20 cellular contexts compared by ENCODE assay signal in the genomic region with DNA sequence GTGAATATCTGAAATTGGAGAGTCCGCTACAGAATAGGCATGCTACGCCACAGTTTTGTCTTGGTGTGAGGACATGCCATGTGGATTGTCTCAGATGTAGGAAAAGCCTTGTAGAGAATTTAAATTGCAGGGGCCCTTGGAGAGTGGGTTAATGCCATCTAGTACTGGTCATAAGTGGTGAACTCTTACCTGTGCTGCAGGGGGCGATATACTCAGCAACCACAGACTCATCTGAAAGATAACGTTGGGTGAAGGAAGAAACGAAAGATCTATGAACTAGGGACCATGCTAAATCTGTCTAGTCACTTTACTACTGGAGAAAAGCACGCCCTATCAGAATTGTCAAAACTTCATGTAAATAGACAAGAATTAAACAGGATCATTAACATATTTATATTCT. TPM values are rescaled to one million over a fixed set of nuclear protein-coding genes. Genes with fewer than 3 reads are reported as not detected.
DNase-seq lines count a peak whose midpoint lies in the region; ATAC-seq and TF ChIP-seq lines count a peak whose summit lies in the region.
"Had no signal": no experiment of that assay in that cellular context is flagged by ENCODE, and none has a peak within 500 bp of the region (broad histone marks: within the 10 kb centered on the region; RNA-seq: fewer than 3 reads in every experiment).

No MANE protein-coding gene starts in this region.

- no peak overlapping the region for H3K27ac ChIP-seq in 22Rv1
- H3K27ac ChIP-seq in OCI-LY1 (ENCODE audit: low read depth, low read length, poor library complexity, severe bottlenecking), result no peak overlapping the region
- H3K27ac ChIP-seq: colonic mucosa, esophagus muscularis mucosa, heart right ventricle had no signal

- peak; percentile 70 for TF ChIP-seq CTCF in 22Rv1 (IDR thresholded peaks at IDR 0.05)
- peak; percentile 28 for TF ChIP-seq CTCF in GM12873 (IDR thresholded peaks at IDR 0.05; ENCODE audit: insufficient read depth, low read depth, low read length, missing control alignments)
- peak; percentile 55 for TF ChIP-seq CTCF in OCI-LY1 (IDR thresholded peaks at IDR 0.05; ENCODE audit: low read length)

- H3K4me3 ChIP-seq in OCI-LY1 (ENCODE audit: low read depth, low read length, poor library complexity, severe bottlenecking), result no peak overlapping the region
- H3K4me3 ChIP-seq: colonic mucosa, esophagus muscularis mucosa, heart right ventricle, mucosa of descending colon had no signal

- H3K27me3 ChIP-seq in OCI-LY1 (ENCODE audit: insufficient read depth, low read length), result no peaks in the 10 kb centered on the region
- H3K27me3 ChIP-seq: colonic mucosa, esophagus muscularis mucosa, heart right ventricle had no signal

- DNase-seq in dedifferentiated amniotic fluid mesenchymal stem cell (ENCODE audit: extremely low spot score), result no peak
- no peak for DNase-seq in cerebellar nuclear complex (lab: John Stamatoyannopoulos, UW)
- no peak for DNase-seq in H4 (ENCODE audit: low spot score)
- DNase-seq: activated CD8-positive, alpha-beta memory T cell treated with anti-CD3 and anti-CD28 coated beads, Interleukin-2, amount 50 U/mL, for 48 hours; CD8-positive, alpha-beta memory T cell; colonic mucosa; EL; heart right ventricle; HFFc6; IMR-90; mucosa of descending colon; NCI-H1092 treated with DMSO at 0.1 percent for 48 hours; stimulated activated CD4-positive, alpha-beta T cell treated with anti-CD3 and anti-CD28 coated beads, Interleukin-1b, Interleukin-23, amount 100 ng/mL, for 48 hours had no signal

- H3K4me1 ChIP-seq in OCI-LY1 (ENCODE audit: insufficient read depth, low read length, severe bottlenecking), result no peaks in the 10 kb centered on the region
- H3K4me1 ChIP-seq: colonic mucosa, esophagus muscularis mucosa, heart right ventricle had no signal

- H4K20me1 ChIP-seq in OCI-LY1 (ENCODE audit: insufficient read depth, low read length), result no peaks in the 10 kb centered on the region

- H3K79me2 ChIP-seq in OCI-LY1 (ENCODE audit: insufficient read depth, low read length), result no peaks in the 10 kb centered on the region

- H3K4me2 ChIP-seq in OCI-LY1 (ENCODE audit: low read length), result no peak overlapping the region

- H3F3A ChIP-seq in OCI-LY1 (ENCODE audit: insufficient read depth, low read length), result no peaks in the 10 kb centered on the region

- no peaks in the 10 kb centered on the region for H3K9me2 ChIP-seq in OCI-LY1 (ENCODE audit: low read depth, low read length)

- no peak overlapping the region for H2AFZ ChIP-seq in OCI-LY1 (ENCODE audit: low read length)

- H3K9ac ChIP-seq in OCI-LY1 (ENCODE audit: low read length), result no peak overlapping the region

- no peaks in the 10 kb centered on the region for H3K9me3 ChIP-seq in OCI-LY1 (ENCODE audit: low read length)
- H3K9me3 ChIP-seq: colonic mucosa, mucosa of descending colon had no signal

- H3K36me3 ChIP-seq in OCI-LY1 (ENCODE audit: insufficient read depth, low read length), result no peaks in the 10 kb centered on the region
- H3K36me3 ChIP-seq: colonic mucosa, esophagus muscularis mucosa, heart right ventricle had no signal

- ATAC-seq in esophagus mucosa (peak; percentile 22), HG03139 (IDR thresholded peaks at IDR 0.05; ENCODE audit: unreplicated experiment) (no peak)
- ATAC-seq: mucosa of descending colon, sciatic nerve had no signal

RNA-seq across cellular contexts. Expression of a gene that starts 33.7 kb away (rescaled TPM):
- total RNA-seq in esophagus mucosa, result 86.9 TPM
- 5.3 and 5.6 TPM in 2 replicates for total RNA-seq in H4 (2014; rRNA removed; shearing (Covaris generic))

RNA-seq across cellular contexts. Expression of a gene that starts 58.8 kb away (rescaled TPM):
- not detected for total RNA-seq in esophagus mucosa
- not detected in 2 replicates for total RNA-seq in H4 (2014; rRNA removed; shearing (Covaris generic))
- total RNA-seq: CD8-positive, alpha-beta memory T cell; HFFc6; IMR-90 had no signal

Comparison
In these comparisons a context has a peak if more than half of its experiments do, and no peak if none do; other contexts are left out.
1. RNA of a gene that starts 33.7 kb away (total RNA-seq): 86.9 TPM in esophagus mucosa (single experiment); 5.3 to 5.6 TPM in H4; every median in the first group is over 10 times any median in the second.
2. Peak in every context shown above with its lines, with median percentiles within 50 percentile points of each other: CTCF ChIP-seq.